In the genomic region with DNA sequence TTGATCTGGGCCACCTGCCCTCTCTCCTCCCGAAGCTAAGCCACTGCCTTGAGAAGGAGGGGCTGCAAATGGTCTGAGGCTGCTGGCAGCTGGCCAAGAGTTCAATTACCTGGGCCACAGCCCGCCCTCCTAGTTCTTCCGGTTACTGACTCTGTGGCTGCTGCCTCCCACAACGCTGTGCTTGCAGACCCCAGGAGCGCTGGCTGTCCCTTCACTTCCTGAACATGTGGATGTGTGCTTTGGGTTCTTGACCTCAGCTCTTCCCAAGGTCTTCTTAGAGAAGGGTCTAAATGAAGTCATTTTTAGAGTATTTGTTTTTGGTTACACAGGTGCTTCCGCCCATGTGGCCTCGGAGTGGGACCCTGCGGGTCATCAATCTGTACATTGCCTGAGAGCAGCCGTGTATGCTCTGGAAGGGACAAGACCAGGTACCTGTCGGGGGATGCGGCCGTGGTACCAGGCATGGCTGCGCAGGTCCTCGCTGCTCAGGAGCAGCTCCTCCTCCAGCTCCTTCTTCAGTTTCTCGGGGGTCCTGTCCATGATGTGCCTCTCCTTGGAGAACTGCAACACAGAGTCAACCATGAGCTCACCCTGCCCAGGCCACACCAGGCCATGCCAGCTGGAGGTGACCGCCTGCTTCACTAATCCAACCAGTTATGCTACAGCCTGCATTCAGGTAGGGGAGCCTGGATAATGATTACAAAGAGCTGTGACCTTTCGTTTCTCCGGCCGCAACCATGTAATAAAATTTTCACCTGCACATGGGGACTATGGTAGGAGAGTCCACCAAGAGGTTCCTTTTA, we compare ENCODE assay signal across 8 cellular contexts.
DNase-seq lines count a peak whose midpoint lies in the region; ATAC-seq and TF ChIP-seq lines count a peak whose summit lies in the region.

No MANE protein-coding gene starts in this region.

- in situ Hi-C loops in gastrocnemius medialis (cut with MboI; ENCODE audit: low sequenced_read_pairs in 4 of 4): no loop called here

- peaks cover 77% of the 10 kb centered on the region for H3K79me2 ChIP-seq in ACC112 (ENCODE audit: control insufficient read depth, insufficient read depth, low read length, unreplicated experiment)

- TF ChIP-seq CTCF in gastrocnemius medialis (IDR thresholded peaks at IDR 0.05 in 4 of 5, conservative IDR thresholded peaks at IDR 0.05 in 1 of 5): no peak

- H3K27ac ChIP-seq in ACC112 (ENCODE audit: low read depth, low read length) (peak overlapping the region; percentile 10; the same call in 1 of the 2 replicates), ectodermal cell (ENCODE audit: insufficient read depth, low read depth, low read length, poor library complexity, severe bottlenecking) (peak overlapping the region; percentile 16), gastrocnemius medialis (peak overlapping the region; percentile 84 to 90 (median 87))

- ATAC-seq in HG03135 (IDR thresholded peaks at IDR 0.05; ENCODE audit: unreplicated experiment) (peak; percentile 80), gastrocnemius medialis (no peak)

- WGBS in ectodermal cell, 2 experiments: 91 to 93% methylated on average over 19 of the region's 19 CpGs

- intact Hi-C loops in gastrocnemius medialis (cut with DNase I; ENCODE audit: low total_unique reads): no loop called here

- no peaks in the 10 kb centered on the region for H3K27me3 ChIP-seq in ACC112 (ENCODE audit: insufficient read depth, low read length)
- H3K27me3 ChIP-seq in ectodermal cell (ENCODE audit: control insufficient read depth, insufficient read depth, low read length, poor library complexity, severe bottlenecking): no peaks in the 10 kb centered on the region
- no peaks in the 10 kb centered on the region for H3K27me3 ChIP-seq in gastrocnemius medialis

- no peaks in the 10 kb centered on the region for H3K9me3 ChIP-seq in ectodermal cell (ENCODE audit: control insufficient read depth, low read length)
- no peaks in the 10 kb centered on the region for H3K9me3 ChIP-seq in gastrocnemius medialis

- peak; percentile 63 for DNase-seq in GM19238 (ENCODE audit: insufficient read length, low spot score)
- peak; percentile 95 for DNase-seq in NCI-H2227 treated with DMSO at 0.1 percent for 48 hours (lab: John Stamatoyannopoulos, UW)
- no peak for DNase-seq in gastrocnemius medialis
- no peak for DNase-seq in ecto neural progenitor cell (ENCODE audit: low spot score)
- no peak for DNase-seq in activated CD4-positive, alpha-beta T cell treated with anti-CD3 and anti-CD28 coated beads, Interleukin-2, amount 50 U/mL, for 1 hour

- H3K4me1 ChIP-seq in ACC112 (ENCODE audit: control insufficient read depth, insufficient read depth, low read length, unreplicated experiment): peaks cover 73% of the 10 kb centered on the region
- H3K4me1 ChIP-seq in ectodermal cell (ENCODE audit: control insufficient read depth, insufficient read depth, low read length): no peaks in the 10 kb centered on the region
- H3K4me1 ChIP-seq in gastrocnemius medialis: peaks cover 64 to 69% of the 10 kb centered on the region in 2 donors

- peaks cover 18% of the 10 kb centered on the region; the same call in 1 of the 2 replicates for H3K36me3 ChIP-seq in ACC112 (ENCODE audit: insufficient read depth, low read length)
- H3K36me3 ChIP-seq in ectodermal cell (ENCODE audit: control insufficient read depth, insufficient read depth, low read length): no peaks in the 10 kb centered on the region
- peaks cover 0 to 17% of the 10 kb centered on the region in 2 donors for H3K36me3 ChIP-seq in gastrocnemius medialis

- H2AFZ ChIP-seq in ACC112 (ENCODE audit: low read length, unreplicated experiment): no peak overlapping the region

- no peak for TF ChIP-seq POLR2A in gastrocnemius medialis (IDR thresholded peaks at IDR 0.05)

- H3K4me3 ChIP-seq in ACC112 (ENCODE audit: low read depth, low read length): no peak overlapping the region
- no peak overlapping the region for H3K4me3 ChIP-seq in ectodermal cell (ENCODE audit: insufficient read depth, low read depth, low read length)
- no peak overlapping the region for H3K4me3 ChIP-seq in gastrocnemius medialis

Comparison
In these comparisons a context has a peak if more than half of its experiments do, and no peak if none do; other contexts are left out.
1. H3K27ac ChIP-seq: peak in every context shown above with its lines; median percentile 87 in gastrocnemius medialis; 16 in ectodermal cell; 10 in ACC112.
2. DNase-seq: peak in GM19238 (single experiment) and NCI-H2227 treated with DMSO at 0.1 percent for 48 hours (single experiment); none in gastrocnemius medialis (0 of 2), ecto neural progenitor cell (single experiment) and activated CD4-positive, alpha-beta T cell treated with anti-CD3 and anti-CD28 coated beads, Interleukin-2, amount 50 U/mL, for 1 hour (single experiment).